1 cellular context compared by ENCODE assay signal in genomic region chrX:18792828-18793227, GRCh38.
TF ChIP-seq lines count a peak whose summit lies in the region.

No MANE protein-coding gene starts in this region.

TF ChIP-seq in A549, 52 proteins besides CTCF, POLR2A, EP300 and RAD21 (continued from another document):
- TF ChIP-seq RARB (CRISPR knock-in tag; IDR thresholded peaks at IDR 0.05): no peak
- no peak for TF ChIP-seq POLR2AphosphoS2 (conservative IDR thresholded peaks at IDR 0.05; ENCODE audit: low read length)
- no peak for TF ChIP-seq PBX3 (IDR thresholded peaks at IDR 0.05)
